1 cellular context compared by ENCODE assay signal in the genomic region with DNA sequence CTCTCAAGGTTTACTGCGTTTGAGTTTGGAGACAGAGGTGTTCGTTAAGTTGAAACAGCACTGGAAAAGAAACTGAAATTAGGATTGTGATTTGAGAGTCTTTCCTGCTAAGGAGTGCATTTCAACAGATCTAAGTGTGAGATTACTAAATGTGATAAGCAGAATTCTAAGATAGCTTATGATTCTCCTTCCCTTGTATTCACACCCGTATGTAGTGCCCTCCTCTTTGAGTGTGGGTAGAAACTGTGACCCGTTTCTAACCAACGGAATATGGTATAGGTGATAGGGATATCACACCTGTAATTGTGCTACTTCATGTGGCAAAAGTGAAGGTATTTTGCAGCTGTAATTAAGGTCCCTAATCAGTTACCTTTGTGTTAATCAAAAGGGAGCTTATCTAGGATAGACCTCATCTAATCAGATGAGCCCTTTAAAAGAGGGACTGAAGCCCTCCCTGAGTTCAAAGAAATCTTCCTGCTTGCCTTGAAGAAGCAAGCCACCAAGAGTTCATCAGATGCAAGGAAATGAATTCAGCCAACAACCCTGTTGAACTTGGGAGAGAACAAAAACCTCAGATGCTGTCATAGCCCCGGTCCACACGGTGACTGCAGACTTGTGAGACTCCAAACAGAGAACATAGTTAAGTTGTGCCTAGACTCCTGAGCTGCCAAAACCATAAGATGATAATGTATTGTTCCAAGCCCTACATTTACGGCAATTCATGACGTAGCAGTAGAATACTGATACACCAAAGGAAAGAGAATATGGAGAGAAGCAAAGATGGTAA.
TF ChIP-seq lines count a peak whose summit lies in the region.

No MANE protein-coding gene starts in this region.

TF ChIP-seq in K562, 482 proteins besides CTCF, POLR2A, EP300 and RAD21:
- no peak for TF ChIP-seq ETS2 (tag; IDR thresholded peaks at IDR 0.05; ENCODE audit: borderline replicate concordance, poor library complexity, severe bottlenecking)
- no peak for TF ChIP-seq RCOR1 (IDR thresholded peaks at IDR 0.05; ENCODE audit: borderline replicate concordance in 1 of 2, low read depth in 2 of 2, low read length in 2 of 2)
- no peak for TF ChIP-seq RBM39 (optimal IDR thresholded peaks at IDR 0.05; ENCODE audit: low read depth, low read length)
- no peak for TF ChIP-seq LCOR (CRISPR knock-in tag; IDR thresholded peaks at IDR 0.05)
- TF ChIP-seq SREBF2 (CRISPR knock-in tag; IDR thresholded peaks at IDR 0.05), result no peak
- TF ChIP-seq RBFOX2 (IDR thresholded peaks at IDR 0.05; ENCODE audit: low read depth, low read length), result no peak
- TF ChIP-seq ZHX1 (conservative IDR thresholded peaks at IDR 0.05; ENCODE audit: low read length), result no peak
- no peak for TF ChIP-seq HEY1 (CRISPR knock-in tag; IDR thresholded peaks at IDR 0.05; ENCODE audit: borderline replicate concordance)
- no peak for TF ChIP-seq ZNF175 (CRISPR knock-in tag; IDR thresholded peaks at IDR 0.05; ENCODE audit: low read depth)
- TF ChIP-seq BCL6 (CRISPR knock-in tag; IDR thresholded peaks at IDR 0.05), result no peak
- TF ChIP-seq KHSRP (IDR thresholded peaks at IDR 0.05), result no peak
- TF ChIP-seq IRF1 (CRISPR knock-in tag; IDR thresholded peaks at IDR 0.05; ENCODE audit: borderline replicate concordance), result no peak
- TF ChIP-seq NELFE (IDR thresholded peaks at IDR 0.05; ENCODE audit: insufficient read depth, insufficient read length), result no peak
- no peak for TF ChIP-seq SNIP1 (IDR thresholded peaks at IDR 0.05; ENCODE audit: low read depth)
